17 cellular contexts compared by ENCODE assay signal in genomic region chr6:109024784-109025183, GRCh38.
DNase-seq lines count a peak whose midpoint lies in the region; ATAC-seq and TF ChIP-seq lines count a peak whose summit lies in the region.
"Had no signal": no experiment of that assay in that cellular context is flagged by ENCODE, and none has a peak within 500 bp of the region (broad histone marks: within the 10 kb centered on the region; RNA-seq: fewer than 3 reads in every experiment).

No MANE protein-coding gene starts in this region.

- no peaks in the 10 kb centered on the region for H3K36me3 ChIP-seq in CD4-positive, CD25-positive, alpha-beta regulatory T cell (ENCODE audit: control insufficient read depth, insufficient read depth, low read length)
- H3K36me3 ChIP-seq in MG63 (no peaks in the 10 kb centered on the region), uterus (no peaks in the 10 kb centered on the region), PC-3 (ENCODE audit: low read depth, low read length) (no peaks in the 10 kb centered on the region)
- H3K36me3 ChIP-seq: thyroid gland had no signal

- TF ChIP-seq CTCF in uterus (IDR thresholded peaks at IDR 0.05): peak in 1 of 4 experiments; percentile 8
- TF ChIP-seq CTCF in PC-3 (conservative IDR thresholded peaks at IDR 0.05; ENCODE audit: low read depth, low read length): no peak

- H3K4me1 ChIP-seq in CD4-positive, CD25-positive, alpha-beta regulatory T cell (ENCODE audit: control insufficient read depth, insufficient read depth, low read length, poor library complexity, severe bottlenecking): peaks cover 16% of the 10 kb centered on the region
- H3K4me1 ChIP-seq in uterus: no peaks in the 10 kb centered on the region
- H3K4me1 ChIP-seq in PC-3 (ENCODE audit: insufficient read depth, low read length): no peaks in the 10 kb centered on the region

- H3K4me3 Mint-ChIP-seq in CD4-positive, CD25-positive, alpha-beta regulatory T cell: no peak overlapping the region
- no peak overlapping the region for H3K4me3 Mint-ChIP-seq in T-cell
- H3K4me3 Mint-ChIP-seq: activated B cell treated with CpG ODN at 0.5 μM for 24 hours; activated naive CD4-positive, alpha-beta T cell treated with anti-CD3 and anti-CD28 coated beads, Interleukin-2, amount 50 U/mL, for 24 hours; memory B cell had no signal

- BruUV-seq in PC-3 (replicated peaks; lab: Mats Ljungman, UMichigan): no TSS peak

- H4K20me1 ChIP-seq in PC-3 (ENCODE audit: low read length): no peaks in the 10 kb centered on the region

- no peaks in the 10 kb centered on the region for H3K27me3 ChIP-seq in CD4-positive, CD25-positive, alpha-beta regulatory T cell (ENCODE audit: control insufficient read depth, insufficient read depth, low read length)
- H3K27me3 ChIP-seq in MG63: no peaks in the 10 kb centered on the region
- H3K27me3 ChIP-seq in uterus: no peaks in the 10 kb centered on the region
- no peaks in the 10 kb centered on the region for H3K27me3 ChIP-seq in PC-3 (ENCODE audit: low read length)
- H3K27me3 ChIP-seq: thyroid gland had no signal

- CTCF ChIA-PET in T-cell (lab: Charles Lee): no interaction called here
- CTCF ChIA-PET in PC-3 (lab: Charles Lee): no interaction called here

- POLR2A ChIA-PET in T-cell (lab: Charles Lee) (no interaction called here), PC-3 (lab: Charles Lee; ENCODE audit: unreplicated experiment) (no interaction called here)

- intact Hi-C loops in uterus (cut with DNase I; ENCODE audit: low total_unique reads): no loop called here
- intact Hi-C loops in PC-3 (cut with micrococcal nuclease): no loop called here

- DNase-seq in CD4-positive, CD25-positive, alpha-beta regulatory T cell: no peak
- DNase-seq in MG63: peak; percentile 31
- DNase-seq in ecto neural progenitor cell (ENCODE audit: low spot score): peak; percentile 48
- peak; percentile 58 for DNase-seq in islet precursor cell
- no peak for DNase-seq in A172 (ENCODE audit: low spot score)
- DNase-seq in uterus: no peak
- no peak for DNase-seq in T-cell
- no peak for DNase-seq in PC-3
- DNase-seq: activated B cell treated with CpG ODN at 0.5 μM for 24 hours; DMS153; NCI-H1092; NCI-H226; stimulated activated CD8-positive, alpha-beta memory T cell treated with anti-CD3 and anti-CD28 coated beads, Interleukin-4, amount 100 ng/mL, for 48 hours; SW 1271; thyroid gland had no signal

- no peak overlapping the region for H3K9ac ChIP-seq in PC-3 (ENCODE audit: low read length)

- no peaks in the 10 kb centered on the region for H3F3A ChIP-seq in PC-3 (ENCODE audit: low read length, unreplicated experiment)

- H2AFZ ChIP-seq in PC-3 (ENCODE audit: low read length): no peak overlapping the region

- ATAC-seq in CD4-positive, CD25-positive, alpha-beta regulatory T cell (ENCODE audit: low read depth in 2 of 2): no peak
- no peak for ATAC-seq in T-cell (replicated peaks in 1 of 4)
- no peak for ATAC-seq in PC-3

- H3K27ac Mint-ChIP-seq in CD4-positive, CD25-positive, alpha-beta regulatory T cell: peak overlapping the region in 2 of 3 donors; percentile 11 to 27
- peak overlapping the region in 1 of 2 donors; percentile 29 for H3K27ac Mint-ChIP-seq in T-cell
- H3K27ac Mint-ChIP-seq: activated B cell treated with CpG ODN at 0.5 μM for 24 hours; activated naive CD4-positive, alpha-beta T cell treated with anti-CD3 and anti-CD28 coated beads, Interleukin-2, amount 50 U/mL, for 24 hours; memory B cell had no signal

- no peak for TF ChIP-seq POLR2A in uterus (IDR thresholded peaks at IDR 0.05)

- H3K4me3 ChIP-seq in CD4-positive, CD25-positive, alpha-beta regulatory T cell (ENCODE audit: low read depth, low read length): no peak overlapping the region
- H3K4me3 ChIP-seq in MG63: 0 out of 2 replicates have a peak overlapping the region, but pooled peaks have one; percentile 3
- H3K4me3 ChIP-seq in uterus: no peak overlapping the region
- no peak overlapping the region for H3K4me3 ChIP-seq in PC-3 (ENCODE audit: low read length)
- H3K4me3 ChIP-seq: thyroid gland had no signal

- peaks cover 0 to 1% (median 0%) of the 10 kb centered on the region in 7 donors for H3K9me3 Mint-ChIP-seq in CD4-positive, CD25-positive, alpha-beta regulatory T cell
- no peaks in the 10 kb centered on the region for H3K9me3 Mint-ChIP-seq in T-cell
- H3K9me3 Mint-ChIP-seq: activated B cell treated with CpG ODN at 0.5 μM for 24 hours; activated naive CD4-positive, alpha-beta T cell treated with anti-CD3 and anti-CD28 coated beads, Interleukin-2, amount 50 U/mL, for 24 hours had no signal

- H3K9me3 ChIP-seq in CD4-positive, CD25-positive, alpha-beta regulatory T cell (ENCODE audit: control insufficient read depth in 2 of 2, low read length in 2 of 2): no peaks in the 10 kb centered on the region
- H3K9me3 ChIP-seq in MG63 (no peaks in the 10 kb centered on the region), uterus (no peaks in the 10 kb centered on the region), PC-3 (ENCODE audit: low read length) (no peaks in the 10 kb centered on the region)
- H3K9me3 ChIP-seq: thyroid gland had no signal

- no peak overlapping the region for H3K4me2 ChIP-seq in PC-3 (ENCODE audit: low read length)

- no peak overlapping the region for H3K27ac ChIP-seq in CD4-positive, CD25-positive, alpha-beta regulatory T cell (ENCODE audit: insufficient read depth, low read length, poor library complexity, severe bottlenecking)
- no peak overlapping the region for H3K27ac ChIP-seq in uterus
- H3K27ac ChIP-seq in PC-3 (ENCODE audit: low read length): no peak overlapping the region
- H3K27ac ChIP-seq: thyroid gland had no signal

- no peaks in the 10 kb centered on the region for H3K27me3 Mint-ChIP-seq in CD4-positive, CD25-positive, alpha-beta regulatory T cell
- H3K27me3 Mint-ChIP-seq in T-cell: no peaks in the 10 kb centered on the region
- H3K27me3 Mint-ChIP-seq: activated B cell treated with CpG ODN at 0.5 μM for 24 hours; activated naive CD4-positive, alpha-beta T cell treated with anti-CD3 and anti-CD28 coated beads, Interleukin-2, amount 50 U/mL, for 24 hours; memory B cell had no signal

- H3K9me2 ChIP-seq in PC-3 (replicated peaks; ENCODE audit: low read length): no peaks in the 10 kb centered on the region

- H3K36me3 Mint-ChIP-seq in CD4-positive, CD25-positive, alpha-beta regulatory T cell: peaks cover 5% of the 10 kb centered on the region
- H3K36me3 Mint-ChIP-seq in T-cell: peaks cover 4% of the 10 kb centered on the region
- H3K36me3 Mint-ChIP-seq: activated naive CD4-positive, alpha-beta T cell treated with anti-CD3 and anti-CD28 coated beads, Interleukin-2, amount 50 U/mL, for 24 hours had no signal

- H3K79me2 ChIP-seq in PC-3 (ENCODE audit: low read length): no peaks in the 10 kb centered on the region

- peaks cover 24 to 55% (median 32%) of the 10 kb centered on the region in 4 donors for H3K4me1 Mint-ChIP-seq in CD4-positive, CD25-positive, alpha-beta regulatory T cell
- H3K4me1 Mint-ChIP-seq in T-cell: peaks cover 48 to 53% (median 48%) of the 10 kb centered on the region in 3 donors

Comparison
In these comparisons a context has a peak if more than half of its experiments do, and no peak if none do; other contexts are left out.
1. DNase-seq: peak in MG63 (single experiment), ecto neural progenitor cell (single experiment) and islet precursor cell (single experiment); none in CD4-positive, CD25-positive, alpha-beta regulatory T cell (0 of 3), A172 (single experiment), uterus (0 of 2), T-cell (0 of 34) and PC-3 (single experiment).